24 cellular contexts compared by ENCODE assay signal in genomic region chr20:16929756-16930155, GRCh38.
A peak's percentile ranks its signal among the peaks of the same experiment; 100 is the strongest.
DNase-seq lines count a peak whose midpoint lies in the region; ATAC-seq and TF ChIP-seq lines count a peak whose summit lies in the region.
"Had no signal": no experiment of that assay in that cellular context is flagged by ENCODE, and none has a peak within 500 bp of the region (broad histone marks: within the 10 kb centered on the region; RNA-seq: fewer than 3 reads in every experiment).

No MANE protein-coding gene starts in this region.

- DNase-seq in AG08396 (ENCODE audit: low spot score) (peak; percentile 46), LHCN-M2 (ENCODE audit: low read depth) (peak; percentile 22), brain microvascular endothelial cell (peak; percentile 28), non-pigmented ciliary epithelial cell (ENCODE audit: low read depth) (peak; percentile 1), GM13977 (ENCODE audit: low spot score) (no peak), NCI-H226 (no peak), left lobe of liver (ENCODE audit: low spot score) (no peak)
- no peak for DNase-seq in stimulated activated CD4-positive, alpha-beta T cell treated with anti-CD3 and anti-CD28 coated beads, Interleukin-4, amount 100 ng/mL, for 4 hours
- DNase-seq: activated CD4-positive, alpha-beta memory T cell treated with anti-CD3 and anti-CD28 coated beads for 36 hours; activated CD8-positive, alpha-beta memory T cell treated with anti-CD3 and anti-CD28 coated beads, Interleukin-2, amount 50 U/mL, for 48 hours; body of pancreas; C1 segment of cervical spinal cord; colonic mucosa; DND-41; effector memory CD8-positive, alpha-beta T cell; hypothalamus; NCI-H1105 treated with DMSO at 0.1 percent for 48 hours; NCI-H2029; NCI-H2227 treated with DMSO at 0.1 percent for 48 hours; SHP77 treated with DMSO at 0.1 percent for 48 hours had no signal

- no peak for ATAC-seq in left lobe of liver
- ATAC-seq: activated T-helper 17 cell treated with anti-CD3 and anti-CD28 coated beads, Interleukin-2, amount 50 U/mL, for 72 hours; body of pancreas; effector memory CD8-positive, alpha-beta T cell; esophagus mucosa; HCT116; HepG2 had no signal

- in situ Hi-C loops in brain microvascular endothelial cell (cut with HindIII; ENCODE audit: low pct_ligation_motif_present, low sequenced_read_pairs) (no loop called here), GM13977 (cut with MboI; ENCODE audit: low pct_unique_long_range_greater_than_20kb, low sequenced_read_pairs, unreplicated experiment) (no loop called here)

- no peak overlapping the region for H3K4me3 ChIP-seq in brain microvascular endothelial cell (ENCODE audit: low read depth, low read length)
- H3K4me3 ChIP-seq: body of pancreas, colonic mucosa had no signal

- TF ChIP-seq CTCF in brain microvascular endothelial cell (IDR thresholded peaks at IDR 0.05; ENCODE audit: low read depth, low read length, missing control alignments) (no peak), GM13977 (IDR thresholded peaks at IDR 0.05; ENCODE audit: extremely low read depth, insufficient read depth, missing control alignments) (no peak)

- no peaks in the 10 kb centered on the region for H3K27me3 ChIP-seq in brain microvascular endothelial cell (replicated peaks)
- H3K27me3 ChIP-seq: body of pancreas, colonic mucosa had no signal

- no peaks in the 10 kb centered on the region for H3K36me3 ChIP-seq in brain microvascular endothelial cell (replicated peaks)
- H3K36me3 ChIP-seq: colonic mucosa had no signal

- H3K27ac ChIP-seq in brain microvascular endothelial cell: no peak overlapping the region
- H3K27ac ChIP-seq: body of pancreas, colonic mucosa had no signal

Comparison
In these comparisons a context has a peak if more than half of its experiments do, and no peak if none do; other contexts are left out.
1. DNase-seq: peak in AG08396 (single experiment), LHCN-M2 (single experiment), brain microvascular endothelial cell (single experiment) and non-pigmented ciliary epithelial cell (single experiment); none in GM13977 (single experiment), stimulated activated CD4-positive, alpha-beta T cell treated with anti-CD3 and anti-CD28 coated beads, Interleukin-4, amount 100 ng/mL, for 4 hours (0 of 2), NCI-H226 (single experiment) and left lobe of liver (single experiment).